Comparison of ENCODE assay signal across 13 cellular contexts in the genomic region with DNA sequence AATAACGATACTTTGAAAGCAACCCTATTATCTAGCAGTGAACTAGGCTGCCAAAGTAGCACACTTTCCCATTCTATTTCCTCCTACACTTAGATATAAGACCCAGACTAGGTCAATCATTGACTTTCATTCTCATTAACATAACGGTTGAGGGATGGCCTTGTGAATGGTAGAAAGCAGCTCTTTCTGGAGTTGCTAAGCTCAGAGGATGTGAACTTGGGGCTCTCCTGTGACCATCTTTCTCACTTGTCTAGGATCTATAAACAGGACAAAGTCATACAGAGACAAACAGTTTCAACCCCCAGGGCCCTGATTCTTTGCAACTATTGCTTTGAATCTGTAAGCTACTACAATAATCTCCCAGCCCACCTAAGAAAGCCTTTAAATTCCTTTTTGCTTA. TPM values are rescaled to one million over a fixed set of nuclear protein-coding genes. Genes with fewer than 3 reads are reported as not detected.
A peak's percentile ranks its signal among the peaks of the same experiment; 100 is the strongest.
DNase-seq lines count a peak whose midpoint lies in the region; ATAC-seq and TF ChIP-seq lines count a peak whose summit lies in the region.
"Had no signal": no experiment of that assay in that cellular context is flagged by ENCODE, and none has a peak within 500 bp of the region (broad histone marks: within the 10 kb centered on the region; RNA-seq: fewer than 3 reads in every experiment).

No MANE protein-coding gene starts in this region.

- H3K27ac ChIP-seq in Karpas-422 (ENCODE audit: low read length) = no peak overlapping the region
- H3K27ac ChIP-seq: BLaER1 had no signal

- no peak overlapping the region for H3K4me2 ChIP-seq in Karpas-422 (ENCODE audit: low read depth, low read length, poor library complexity, severe bottlenecking)
- H3K4me2 ChIP-seq: BLaER1 had no signal

- H3K9me2 ChIP-seq in Karpas-422 (replicated peaks; ENCODE audit: insufficient read depth, low read length) = no peaks in the 10 kb centered on the region

- H3K4me1 ChIP-seq in Karpas-422 (ENCODE audit: low read length) = peaks cover 3% of the 10 kb centered on the region; the same call in 1 of the 2 replicates
- no peaks in the 10 kb centered on the region for H3K4me1 ChIP-seq in BE2C

- TF ChIP-seq CTCF in BE2C (IDR thresholded peaks at IDR 0.05; ENCODE audit: low read depth, low read length) = no peak

- H3K36me3 ChIP-seq in Karpas-422 (ENCODE audit: insufficient read depth, low read length) (peaks cover 10% of the 10 kb centered on the region), BE2C (no peaks in the 10 kb centered on the region)

- H3K9me3 ChIP-seq in Karpas-422 (ENCODE audit: low read length) (no peaks in the 10 kb centered on the region), BE2C (no peaks in the 10 kb centered on the region)
- H3K9me3 ChIP-seq: BLaER1 had no signal

- ATAC-seq in GM18870 (IDR thresholded peaks at IDR 0.05; ENCODE audit: unreplicated experiment) (peak; percentile 60), GM21390 (IDR thresholded peaks at IDR 0.05; ENCODE audit: unreplicated experiment) (peak; percentile 73), HG03097 (IDR thresholded peaks at IDR 0.05; ENCODE audit: low FRiP score, unreplicated experiment) (peak; percentile 75)

- H3K79me2 ChIP-seq in Karpas-422 (ENCODE audit: low read length) = peaks cover 95% of the 10 kb centered on the region

- H2AFZ ChIP-seq in Karpas-422 (ENCODE audit: low read length) = no peak overlapping the region

- no peaks in the 10 kb centered on the region; the same call in 1 of the 2 replicates for H4K20me1 ChIP-seq in Karpas-422 (ENCODE audit: insufficient read depth, low read depth, low read length)

- H3K27me3 ChIP-seq in Karpas-422 (ENCODE audit: low read length) = no peaks in the 10 kb centered on the region
- no peaks in the 10 kb centered on the region for H3K27me3 ChIP-seq in BE2C
- H3K27me3 ChIP-seq: BLaER1 had no signal

- H3K4me3 ChIP-seq in Karpas-422 (ENCODE audit: low read length) = no peak overlapping the region
- H3K4me3 ChIP-seq in BE2C (ENCODE audit: low read depth, low read length) = no peak overlapping the region
- H3K4me3 ChIP-seq: BLaER1 had no signal

- no peak overlapping the region for H3K9ac ChIP-seq in Karpas-422 (ENCODE audit: low read length)
- H3K9ac ChIP-seq: BLaER1 had no signal

- DNase-seq in left kidney (ENCODE audit: low read depth, low spot score) (peak; percentile 40), H4 (ENCODE audit: low spot score) (no peak), Karpas-422 (no peak), BE2C (no peak)
- DNase-seq: activated effector memory CD4-positive, alpha-beta T cell treated with anti-CD3 and anti-CD28 coated beads, Interleukin-2, amount 50 U/mL, for 16 hours; DND-41; effector CD8-positive, alpha-beta T cell; mammary epithelial cell; NCI-H2029 had no signal

RNA-seq across cellular contexts. Expression of gene P4HA1, which starts 16.9 kb away (rescaled TPM):
- 105 and 109 TPM in 2 replicates for total RNA-seq in H4 (2014; rRNA removed; shearing (Covaris generic))
- 71.2 and 107 TPM in 2 replicates for total RNA-seq in Karpas-422 (2014; rRNA removed; shearing (Covaris generic); ENCODE audit: low replicate concordance)
- 3.3 TPM for polyA plus RNA-seq in BE2C (2012; ENCODE audit: insufficient read depth, insufficient read length, low read depth)

RNA-seq across cellular contexts. Expression of gene NUDT13, which starts 30.5 kb away (rescaled TPM):
- 1.1 and 2.0 TPM in 2 replicates for total RNA-seq in H4 (2014; rRNA removed; shearing (Covaris generic))
- total RNA-seq in Karpas-422 (2014; rRNA removed; shearing (Covaris generic); ENCODE audit: low replicate concordance) = 1.3 and 2.7 TPM in 2 replicates
- 1.7 TPM for polyA plus RNA-seq in BE2C (2012; ENCODE audit: insufficient read depth, insufficient read length, low read depth)
